In the genomic region with DNA sequence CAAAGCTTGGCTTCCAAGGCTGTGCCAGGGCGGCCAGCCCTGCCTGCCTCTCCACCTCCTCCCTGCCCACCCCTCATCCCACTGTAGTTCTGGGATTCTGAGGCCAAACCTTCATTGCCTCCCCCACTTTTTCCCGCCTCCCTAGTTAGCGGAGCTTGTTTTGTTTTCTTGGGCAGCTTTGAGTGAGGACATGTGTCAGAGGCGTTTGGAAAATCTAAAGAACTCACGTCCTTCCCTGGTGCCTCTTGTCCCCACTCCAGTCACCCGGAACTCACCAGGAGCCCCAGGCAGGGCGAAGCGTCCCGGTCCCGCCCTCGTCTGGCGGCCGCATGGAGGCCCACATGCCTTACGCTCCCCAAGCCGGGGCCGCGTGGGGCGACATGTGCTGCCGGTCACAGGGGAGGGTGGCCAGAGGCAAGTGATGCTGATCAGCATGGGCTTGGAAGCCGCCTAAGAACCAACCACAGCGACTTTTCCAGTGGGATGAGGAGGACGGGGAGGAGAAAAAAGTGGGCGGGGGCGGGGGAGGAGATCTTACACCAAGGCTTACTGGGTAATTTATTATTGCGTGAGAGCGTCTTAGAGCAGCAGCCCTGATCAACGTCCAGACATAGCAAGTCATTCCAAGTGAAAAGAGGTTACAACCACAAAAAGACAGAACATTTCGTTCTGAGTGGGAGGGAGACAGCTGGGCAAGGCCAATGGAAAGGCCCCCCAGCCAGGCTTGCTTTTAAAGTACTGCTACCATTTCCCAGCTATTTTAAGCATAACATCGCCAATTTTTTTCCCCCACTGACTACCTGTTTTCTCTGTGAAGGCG, we compare ENCODE assay signal across 1 cellular context.
TF ChIP-seq lines count a peak whose summit lies in the region.

No MANE protein-coding gene starts in this region.

TF ChIP-seq in K562, 482 proteins besides CTCF, POLR2A, EP300 and RAD21 (continued from another document and continues in another):
- TF ChIP-seq HNRNPLL (IDR thresholded peaks at IDR 0.05; ENCODE audit: low read depth, low read length, poor library complexity, severe bottlenecking) (no peak), YBX1 (IDR thresholded peaks at IDR 0.05) (no peak), ILK (tag; IDR thresholded peaks at IDR 0.05; ENCODE audit: borderline replicate concordance, low read depth) (no peak), JUNB (CRISPR knock-in tag; conservative IDR thresholded peaks at IDR 0.05) (no peak), ZNF75A (CRISPR knock-in tag; IDR thresholded peaks at IDR 0.05) (no peak), CREBBP (IDR thresholded peaks at IDR 0.05; ENCODE audit: low read depth, low read length) (no peak), ATF1 (CRISPR knock-in tag; IDR thresholded peaks at IDR 0.05) (no peak), ATF1 (tag; IDR thresholded peaks at IDR 0.05) (peak; percentile 31; the same call in 1 of the 2 replicates), KDM1A (IDR thresholded peaks at IDR 0.05) (no peak), ELF4 (CRISPR knock-in tag; IDR thresholded peaks at IDR 0.05) (no peak), ZNF668 (CRISPR knock-in tag; IDR thresholded peaks at IDR 0.05) (no peak), RBM15 (IDR thresholded peaks at IDR 0.05; ENCODE audit: insufficient read depth, low read length) (no peak), KHSRP (IDR thresholded peaks at IDR 0.05) (no peak), DNMT1 (IDR thresholded peaks at IDR 0.05) (no peak), TEAD2 (tag; IDR thresholded peaks at IDR 0.05) (no peak), MCM3 (IDR thresholded peaks at IDR 0.05) (no peak), CEBPB (tag; IDR thresholded peaks at IDR 0.05) (no peak), STAT5A (IDR thresholded peaks at IDR 0.05; ENCODE audit: borderline replicate concordance, low read length) (no peak), ZSCAN32 (CRISPR knock-in tag; IDR thresholded peaks at IDR 0.05) (no peak), HMGN3 (IDR thresholded peaks at IDR 0.05; ENCODE audit: borderline replicate concordance, extremely low read depth, insufficient read length, low read depth, low read length) (peak; percentile 68), TBL1XR1 (IDR thresholded peaks at IDR 0.05; ENCODE audit: low read length in 2 of 2) (no peak), DDX20 (tag; IDR thresholded peaks at IDR 0.05; ENCODE audit: low read depth) (no peak), EWSR1 (IDR thresholded peaks at IDR 0.05; ENCODE audit: borderline replicate concordance, low read depth, partially characterized antibody) (no peak), SMARCA5 (IDR thresholded peaks at IDR 0.05) (no peak), SAFB (IDR thresholded peaks at IDR 0.05; ENCODE audit: borderline replicate concordance, low read depth, low read length) (no peak), FOXJ3 (CRISPR knock-in tag; IDR thresholded peaks at IDR 0.05) (no peak), RBM17 (IDR thresholded peaks at IDR 0.05; ENCODE audit: borderline replicate concordance, low read depth, low read length) (no peak), DPF2 (IDR thresholded peaks at IDR 0.05) (no peak), HDAC1 (IDR thresholded peaks at IDR 0.05) (peak in 1 of 2 experiments; percentile 83; a peak in 2 of 4 replicates), MED1 (CRISPR knock-in tag; IDR thresholded peaks at IDR 0.05; ENCODE audit: borderline replicate concordance) (no peak), NR1H2 (CRISPR knock-in tag; IDR thresholded peaks at IDR 0.05) (no peak), BRD4 (IDR thresholded peaks at IDR 0.05) (no peak), CTBP1 (IDR thresholded peaks at IDR 0.05; ENCODE audit: borderline replicate concordance) (peak; percentile 64)
- TF ChIP-seq, protein P1, sequence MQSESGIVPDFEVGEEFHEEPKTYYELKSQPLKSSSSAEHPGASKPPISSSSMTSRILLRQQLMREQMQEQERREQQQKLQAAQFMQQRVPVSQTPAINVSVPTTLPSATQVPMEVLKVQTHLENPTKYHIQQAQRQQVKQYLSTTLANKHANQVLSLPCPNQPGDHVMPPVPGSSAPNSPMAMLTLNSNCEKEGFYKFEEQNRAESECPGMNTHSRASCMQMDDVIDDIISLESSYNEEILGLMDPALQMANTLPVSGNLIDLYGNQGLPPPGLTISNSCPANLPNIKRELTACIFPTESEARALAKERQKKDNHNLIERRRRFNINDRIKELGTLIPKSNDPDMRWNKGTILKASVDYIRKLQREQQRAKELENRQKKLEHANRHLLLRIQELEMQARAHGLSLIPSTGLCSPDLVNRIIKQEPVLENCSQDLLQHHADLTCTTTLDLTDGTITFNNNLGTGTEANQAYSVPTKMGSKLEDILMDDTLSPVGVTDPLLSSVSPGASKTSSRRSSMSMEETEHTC (IDR thresholded peaks at IDR 0.05): no peak
- TF ChIP-seq, protein P2, sequence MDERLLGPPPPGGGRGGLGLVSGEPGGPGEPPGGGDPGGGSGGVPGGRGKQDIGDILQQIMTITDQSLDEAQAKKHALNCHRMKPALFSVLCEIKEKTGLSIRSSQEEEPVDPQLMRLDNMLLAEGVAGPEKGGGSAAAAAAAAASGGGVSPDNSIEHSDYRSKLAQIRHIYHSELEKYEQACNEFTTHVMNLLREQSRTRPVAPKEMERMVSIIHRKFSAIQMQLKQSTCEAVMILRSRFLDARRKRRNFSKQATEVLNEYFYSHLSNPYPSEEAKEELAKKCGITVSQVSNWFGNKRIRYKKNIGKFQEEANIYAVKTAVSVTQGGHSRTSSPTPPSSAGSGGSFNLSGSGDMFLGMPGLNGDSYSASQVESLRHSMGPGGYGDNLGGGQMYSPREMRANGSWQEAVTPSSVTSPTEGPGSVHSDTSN (CRISPR knock-in tag; IDR thresholded peaks at IDR 0.05; ENCODE audit: low read depth): no peak
- TF ChIP-seq, protein P2 (tag; conservative IDR thresholded peaks at IDR 0.05; ENCODE audit: low read depth): 0 out of 2 replicates have a peak, but pooled peaks have one; percentile 20
- TF ChIP-seq, protein P3, sequence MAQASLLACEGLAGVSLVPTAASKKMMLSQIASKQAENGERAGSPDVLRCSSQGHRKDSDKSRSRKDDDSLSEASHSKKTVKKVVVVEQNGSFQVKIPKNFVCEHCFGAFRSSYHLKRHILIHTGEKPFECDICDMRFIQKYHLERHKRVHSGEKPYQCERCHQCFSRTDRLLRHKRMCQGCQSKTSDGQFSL (CRISPR knock-in tag; IDR thresholded peaks at IDR 0.05): peak; percentile 60; the same call in 1 of the 2 replicates
- TF ChIP-seq, protein P3 (tag; IDR thresholded peaks at IDR 0.05): no peak
- TF ChIP-seq, protein P4, sequence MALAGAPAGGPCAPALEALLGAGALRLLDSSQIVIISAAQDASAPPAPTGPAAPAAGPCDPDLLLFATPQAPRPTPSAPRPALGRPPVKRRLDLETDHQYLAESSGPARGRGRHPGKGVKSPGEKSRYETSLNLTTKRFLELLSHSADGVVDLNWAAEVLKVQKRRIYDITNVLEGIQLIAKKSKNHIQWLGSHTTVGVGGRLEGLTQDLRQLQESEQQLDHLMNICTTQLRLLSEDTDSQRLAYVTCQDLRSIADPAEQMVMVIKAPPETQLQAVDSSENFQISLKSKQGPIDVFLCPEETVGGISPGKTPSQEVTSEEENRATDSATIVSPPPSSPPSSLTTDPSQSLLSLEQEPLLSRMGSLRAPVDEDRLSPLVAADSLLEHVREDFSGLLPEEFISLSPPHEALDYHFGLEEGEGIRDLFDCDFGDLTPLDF (CRISPR knock-in tag; IDR thresholded peaks at IDR 0.05): no peak
- TF ChIP-seq, protein P5, sequence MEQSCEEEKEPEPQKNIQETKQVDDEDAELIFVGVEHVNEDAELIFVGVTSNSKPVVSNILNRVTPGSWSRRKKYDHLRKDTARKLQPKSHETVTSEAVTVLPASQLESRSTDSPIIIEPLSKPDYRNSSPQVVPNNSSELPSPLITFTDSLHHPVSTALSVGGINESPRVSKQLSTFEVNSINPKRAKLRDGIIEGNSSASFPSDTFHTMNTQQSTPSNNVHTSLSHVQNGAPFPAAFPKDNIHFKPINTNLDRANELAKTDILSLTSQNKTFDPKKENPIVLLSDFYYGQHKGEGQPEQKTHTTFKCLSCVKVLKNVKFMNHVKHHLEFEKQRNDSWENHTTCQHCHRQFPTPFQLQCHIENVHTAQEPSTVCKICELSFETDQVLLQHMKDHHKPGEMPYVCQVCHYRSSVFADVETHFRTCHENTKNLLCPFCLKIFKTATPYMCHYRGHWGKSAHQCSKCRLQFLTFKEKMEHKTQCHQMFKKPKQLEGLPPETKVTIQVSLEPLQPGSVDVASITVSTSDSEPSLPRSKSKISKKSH (CRISPR knock-in tag; IDR thresholded peaks at IDR 0.05): no peak
- TF ChIP-seq, protein P6, sequence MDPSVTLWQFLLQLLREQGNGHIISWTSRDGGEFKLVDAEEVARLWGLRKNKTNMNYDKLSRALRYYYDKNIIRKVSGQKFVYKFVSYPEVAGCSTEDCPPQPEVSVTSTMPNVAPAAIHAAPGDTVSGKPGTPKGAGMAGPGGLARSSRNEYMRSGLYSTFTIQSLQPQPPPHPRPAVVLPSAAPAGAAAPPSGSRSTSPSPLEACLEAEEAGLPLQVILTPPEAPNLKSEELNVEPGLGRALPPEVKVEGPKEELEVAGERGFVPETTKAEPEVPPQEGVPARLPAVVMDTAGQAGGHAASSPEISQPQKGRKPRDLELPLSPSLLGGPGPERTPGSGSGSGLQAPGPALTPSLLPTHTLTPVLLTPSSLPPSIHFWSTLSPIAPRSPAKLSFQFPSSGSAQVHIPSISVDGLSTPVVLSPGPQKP (CRISPR knock-in tag; IDR thresholded peaks at IDR 0.05): no peak
- TF ChIP-seq, protein P7, sequence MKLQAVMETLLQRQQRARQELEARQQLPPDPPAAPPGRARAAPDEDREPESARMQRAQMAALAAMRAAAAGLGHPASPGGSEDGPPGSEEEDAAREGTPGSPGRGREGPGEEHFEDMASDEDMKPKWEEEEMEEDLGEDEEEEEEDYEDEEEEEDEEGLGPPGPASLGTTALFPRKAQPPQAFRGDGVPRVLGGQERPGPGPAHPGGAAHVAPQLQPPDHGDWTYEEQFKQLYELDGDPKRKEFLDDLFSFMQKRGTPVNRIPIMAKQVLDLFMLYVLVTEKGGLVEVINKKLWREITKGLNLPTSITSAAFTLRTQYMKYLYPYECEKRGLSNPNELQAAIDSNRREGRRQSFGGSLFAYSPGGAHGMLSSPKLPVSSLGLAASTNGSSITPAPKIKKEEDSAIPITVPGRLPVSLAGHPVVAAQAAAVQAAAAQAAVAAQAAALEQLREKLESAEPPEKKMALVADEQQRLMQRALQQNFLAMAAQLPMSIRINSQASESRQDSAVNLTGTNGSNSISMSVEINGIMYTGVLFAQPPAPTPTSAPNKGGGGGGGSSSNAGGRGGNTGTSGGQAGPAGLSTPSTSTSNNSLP (IDR thresholded peaks at IDR 0.05; ENCODE audit: borderline replicate concordance, low read depth, low read length): peak; percentile 46; the same call in 1 of the 2 replicates
- TF ChIP-seq, protein P8, sequence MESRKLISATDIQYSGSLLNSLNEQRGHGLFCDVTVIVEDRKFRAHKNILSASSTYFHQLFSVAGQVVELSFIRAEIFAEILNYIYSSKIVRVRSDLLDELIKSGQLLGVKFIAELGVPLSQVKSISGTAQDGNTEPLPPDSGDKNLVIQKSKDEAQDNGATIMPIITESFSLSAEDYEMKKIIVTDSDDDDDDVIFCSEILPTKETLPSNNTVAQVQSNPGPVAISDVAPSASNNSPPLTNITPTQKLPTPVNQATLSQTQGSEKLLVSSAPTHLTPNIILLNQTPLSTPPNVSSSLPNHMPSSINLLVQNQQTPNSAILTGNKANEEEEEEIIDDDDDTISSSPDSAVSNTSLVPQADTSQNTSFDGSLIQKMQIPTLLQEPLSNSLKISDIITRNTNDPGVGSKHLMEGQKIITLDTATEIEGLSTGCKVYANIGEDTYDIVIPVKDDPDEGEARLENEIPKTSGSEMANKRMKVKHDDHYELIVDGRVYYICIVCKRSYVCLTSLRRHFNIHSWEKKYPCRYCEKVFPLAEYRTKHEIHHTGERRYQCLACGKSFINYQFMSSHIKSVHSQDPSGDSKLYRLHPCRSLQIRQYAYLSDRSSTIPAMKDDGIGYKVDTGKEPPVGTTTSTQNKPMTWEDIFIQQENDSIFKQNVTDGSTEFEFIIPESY (CRISPR knock-in tag; IDR thresholded peaks at IDR 0.05): peak; percentile 71; the same call in 1 of the 2 replicates
- TF ChIP-seq, protein P9, sequence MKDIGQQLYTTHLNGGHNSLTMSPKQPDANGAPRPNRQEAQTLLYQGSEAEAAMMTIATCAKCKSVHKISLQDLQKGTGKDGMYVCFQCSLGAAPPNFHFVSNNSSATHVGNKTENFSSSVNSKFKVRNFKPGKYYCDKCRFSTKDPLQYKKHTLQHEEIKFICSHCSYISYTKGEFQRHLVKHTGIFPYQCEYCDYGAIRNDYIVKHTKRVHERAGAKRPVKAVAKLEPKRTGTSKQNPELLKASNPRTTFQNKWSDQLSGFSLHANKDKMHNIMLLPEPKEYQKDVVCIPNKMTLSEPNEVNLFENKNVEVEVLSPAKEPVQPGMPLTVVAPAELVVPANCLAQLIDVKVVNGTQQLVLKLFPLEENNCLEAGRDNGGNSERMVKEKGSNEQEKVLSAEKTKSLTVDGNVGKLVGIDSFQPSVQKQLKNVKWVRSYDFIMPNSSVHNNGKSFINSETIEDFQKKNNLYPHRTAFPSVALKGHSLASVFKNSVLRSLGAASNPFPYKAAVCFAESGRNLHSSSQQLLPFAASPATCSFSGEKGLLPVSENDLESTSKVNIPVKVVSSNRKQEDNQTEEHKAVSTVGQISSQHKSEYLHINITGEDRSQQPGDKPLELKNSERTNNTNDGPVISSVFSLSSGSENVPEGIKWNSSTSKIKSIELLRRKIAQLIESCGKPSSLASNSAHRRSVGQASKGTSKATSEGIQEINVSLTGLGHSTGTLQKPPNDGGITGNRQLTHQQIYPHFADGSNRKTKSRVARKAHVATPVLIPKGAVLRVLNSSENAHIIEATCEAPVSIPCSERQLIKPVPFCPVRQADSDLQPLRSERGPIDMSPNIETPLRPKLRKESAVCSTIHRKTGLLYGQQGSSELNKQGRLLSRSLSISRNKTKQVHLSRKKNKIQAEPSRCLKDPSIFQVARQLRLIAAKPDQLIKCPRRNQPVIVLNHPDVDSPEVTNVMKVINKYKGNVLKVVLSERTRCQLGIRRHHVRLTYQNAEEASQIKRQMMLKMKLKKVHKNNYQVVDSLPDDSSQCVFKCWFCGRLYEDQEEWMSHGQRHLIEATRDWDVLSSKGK (CRISPR knock-in tag; IDR thresholded peaks at IDR 0.05): no peak
